10 cellular contexts compared by ENCODE assay signal in genomic region chr19:1860821-1861598, GRCh38. TPM values are rescaled to one million over a fixed set of nuclear protein-coding genes. Genes with fewer than 3 reads are reported as not detected.
DNase-seq lines count a peak whose midpoint lies in the region; TF ChIP-seq lines count a peak whose summit lies in the region.
"Had no signal": no experiment of that assay in that cellular context is flagged by ENCODE, and none has a peak within 500 bp of the region (broad histone marks: within the 10 kb centered on the region; RNA-seq: fewer than 3 reads in every experiment).

No MANE protein-coding gene starts in this region.

- no TSS peak for BruUV-seq in PC-9 (replicated peaks; lab: Mats Ljungman, UMichigan)

- peaks cover 4% of the 10 kb centered on the region; the same call in 1 of the 2 replicates for H3F3A ChIP-seq in PC-9 (ENCODE audit: insufficient read depth, low read depth)

- H3K36me3 ChIP-seq in PC-9 (ENCODE audit: low read depth) (no peaks in the 10 kb centered on the region), rectal smooth muscle tissue (ENCODE audit: control insufficient read depth, insufficient read depth, low read length) (no peaks in the 10 kb centered on the region)

- H3K79me2 ChIP-seq in PC-9 (ENCODE audit: low read depth) = peaks cover 62% of the 10 kb centered on the region

- H3K4me3 ChIP-seq in GM08714 (ENCODE audit: low read length) (peak overlapping the region; percentile 92; the same call in 1 of the 2 replicates), PC-9 (peak overlapping the region; percentile 81), epithelial cell of esophagus (ENCODE audit: low read length) (peak overlapping the region; percentile 77), rectal smooth muscle tissue (ENCODE audit: low read length) (peak overlapping the region; percentile 71)

- intact Hi-C loops in PC-9 (cut with micrococcal nuclease; ENCODE audit: unreplicated experiment) = no loop called here

- peaks cover 11% of the 10 kb centered on the region; the same call in 1 of the 2 replicates for H3K4me1 ChIP-seq in PC-9 (replicated peaks; ENCODE audit: insufficient read depth)
- peaks cover 11% of the 10 kb centered on the region for H3K4me1 ChIP-seq in rectal smooth muscle tissue (ENCODE audit: control insufficient read depth, insufficient read depth, low read length)

- H3K27ac ChIP-seq in PC-9 (no peak overlapping the region), rectal smooth muscle tissue (ENCODE audit: low read depth, low read length) (peak overlapping the region; percentile 32)

- H3K9ac ChIP-seq in rectal smooth muscle tissue (ENCODE audit: low read length) = no peak overlapping the region

- H3K27me3 ChIP-seq in PC-9 (ENCODE audit: insufficient read depth, low read depth) (no peaks in the 10 kb centered on the region), rectal smooth muscle tissue (ENCODE audit: control insufficient read depth, insufficient read depth, low read length) (no peaks in the 10 kb centered on the region)

- peak overlapping the region; percentile 93 for H3K4me2 ChIP-seq in PC-9

- H3K9me3 ChIP-seq in PC-9 (ENCODE audit: insufficient read depth, low read depth) = no peaks in the 10 kb centered on the region

- H4K20me1 ChIP-seq in PC-9 (ENCODE audit: insufficient read depth) = peaks cover 41% of the 10 kb centered on the region

- no peaks in the 10 kb centered on the region for H3K9me2 ChIP-seq in PC-9 (ENCODE audit: insufficient read depth)

- no peak overlapping the region for H2AFZ ChIP-seq in PC-9

- TF ChIP-seq CTCF in PC-9 (conservative IDR thresholded peaks at IDR 0.05) (no peak), epithelial cell of esophagus (IDR thresholded peaks at IDR 0.05; ENCODE audit: insufficient read depth, low read depth, low read length, missing control alignments) (no peak)

- CTCF ChIA-PET in PC-9 (lab: Charles Lee) = interaction anchor here (0.6 kb wide), 1 partner anchor 201 kb away, joined by 3 read pairs; no protein-coding TSS in a partner anchor

- POLR2A ChIA-PET in PC-9 (lab: Charles Lee; ENCODE audit: unreplicated experiment) = no interaction called here

- no peak for DNase-seq in PC-9
- DNase-seq in epithelial cell of esophagus (ENCODE audit: low read depth) = no peak
- no peak for DNase-seq in activated effector memory CD4-positive, alpha-beta T cell treated with Interleukin-2 at 50 U/mL for 16 hours
- no peak for DNase-seq in cortex of kidney (lab: John Stamatoyannopoulos, UW)
- no peak for DNase-seq in islet precursor cell
- no peak for DNase-seq in activated CD4-positive, alpha-beta T cell treated with anti-CD3 and anti-CD28 coated beads for 1 hour
- DNase-seq: foreskin melanocyte, SHP77 treated with DMSO at 0.1 percent for 48 hours had no signal

RNA-seq across cellular contexts. Expression of gene KLF16, which starts 2.4 kb away (rescaled TPM):
- 26.7 and 41.2 TPM in 2 replicates for total RNA-seq in PC-9 (2021)

RNA-seq across cellular contexts. Expression of gene REXO1, which starts 12.7 kb away (rescaled TPM):
- 25.6 and 25.8 TPM in 2 replicates for total RNA-seq in PC-9 (2021)

RNA-seq across cellular contexts. Expression of gene ABHD17A, which starts 24.3 kb away (rescaled TPM):
- total RNA-seq in PC-9 (2021) = 33.0 and 35.9 TPM in 2 replicates

RNA-seq across cellular contexts. Expression of gene ADAT3, which starts 44.2 kb away (rescaled TPM):
- total RNA-seq in PC-9 (2021) = 7.8 and 10.1 TPM in 2 replicates

RNA-seq across cellular contexts. Expression of gene SCAMP4, which starts 44.2 kb away (rescaled TPM):
- 61.7 and 69.8 TPM in 2 replicates for total RNA-seq in PC-9 (2021)
